In the genomic region with DNA sequence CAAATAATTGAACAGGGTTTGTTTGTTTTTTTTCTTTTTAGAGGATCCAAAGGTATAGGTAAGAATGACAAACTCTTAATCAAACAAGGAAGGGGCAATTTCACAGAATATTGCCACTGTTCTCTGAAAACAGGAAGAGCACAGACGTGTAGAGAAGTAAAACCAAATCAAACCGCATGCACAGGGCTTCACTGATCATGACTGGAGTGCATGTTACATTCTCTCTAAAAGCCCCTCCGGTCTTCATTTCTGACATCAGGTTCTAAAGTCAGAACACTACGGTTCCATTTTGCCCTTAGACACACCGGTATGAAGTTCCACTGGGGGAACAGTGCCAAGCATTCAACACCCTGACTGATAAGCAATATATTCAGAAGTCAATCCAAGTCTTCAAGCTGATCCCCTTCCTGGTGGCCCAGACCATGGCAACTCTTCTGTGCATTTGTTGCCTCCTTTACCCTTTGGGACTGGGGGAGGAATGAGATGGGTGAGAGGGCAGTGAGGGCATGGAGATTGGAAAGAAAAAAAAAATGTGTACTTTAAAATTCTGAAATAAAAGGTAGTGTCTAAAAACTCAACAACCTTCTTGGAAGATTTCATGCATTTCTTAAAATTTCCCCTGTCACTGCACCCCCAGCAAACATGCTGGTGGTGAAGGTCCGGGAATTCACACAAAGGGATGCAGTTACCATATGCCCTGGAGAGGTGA, we compare ENCODE assay signal across 8 cellular contexts. TPM values are rescaled to one million over a fixed set of nuclear protein-coding genes. Genes with fewer than 3 reads are reported as not detected.
DNase-seq lines count a peak whose midpoint lies in the region; ATAC-seq and TF ChIP-seq lines count a peak whose summit lies in the region.

No MANE protein-coding gene starts in this region.

- ATAC-seq in HG02938 (IDR thresholded peaks at IDR 0.05; ENCODE audit: unreplicated experiment) = peak; percentile 52
- peak; percentile 19 to 47 (median 19) for ATAC-seq in natural killer cell
- ATAC-seq in HG02763 (IDR thresholded peaks at IDR 0.05; ENCODE audit: unreplicated experiment) = no peak

- no peaks in the 10 kb centered on the region for H3K9me3 Mint-ChIP-seq in natural killer cell

- H3F3A ChIP-seq in SU-DHL-6 (ENCODE audit: insufficient read depth) = peaks cover 9% of the 10 kb centered on the region

- no peaks in the 10 kb centered on the region for H3K9me3 ChIP-seq in SU-DHL-6 (ENCODE audit: insufficient read depth, low read length)

- H3K9ac ChIP-seq in SU-DHL-6 (ENCODE audit: low read length) = peak overlapping the region; percentile 93

- H2AFZ ChIP-seq in SU-DHL-6 (ENCODE audit: low read depth, low read length, severe bottlenecking) = peak overlapping the region; percentile 89

- H4K20me1 ChIP-seq in SU-DHL-6 (ENCODE audit: low read depth, low read length) = no peaks in the 10 kb centered on the region; the same call in 1 of the 2 replicates

- H3K27me3 Mint-ChIP-seq in natural killer cell (ENCODE audit: low read depth in 2 of 2) = peaks cover 12 to 14% of the 10 kb centered on the region in 2 donors

- H3K4me3 ChIP-seq in SU-DHL-6 (ENCODE audit: insufficient read depth, low read length, poor library complexity, severe bottlenecking) (peak overlapping the region; percentile 97), coronary artery (peak overlapping the region; percentile 88)

- H3K4me2 ChIP-seq in SU-DHL-6 (ENCODE audit: low read depth, low read length, poor library complexity, severe bottlenecking) = peak overlapping the region; percentile 52

- H3K79me2 ChIP-seq in SU-DHL-6 (ENCODE audit: insufficient read depth, low read length) = peaks cover 6% of the 10 kb centered on the region; the same call in 1 of the 2 replicates

- H3K27ac Mint-ChIP-seq in natural killer cell = peak overlapping the region; percentile 86 to 93

- peak; percentile 15 for TF ChIP-seq POLR2A in GM18526 (IDR thresholded peaks at IDR 0.05; ENCODE audit: extremely low read depth, insufficient read length)

- DNase-seq in coronary artery (ENCODE audit: low spot score) (no peak), natural killer cell (no peak), NCI-H128 (lab: John Stamatoyannopoulos, UW; ENCODE audit: unreplicated experiment) (no peak), NCI-H526 treated with DMSO at 0.1 percent for 48 hours (lab: John Stamatoyannopoulos, UW) (no peak)

- H3K4me1 Mint-ChIP-seq in natural killer cell = peaks cover 49 to 57% of the 10 kb centered on the region in 2 donors

- H3K27me3 ChIP-seq in SU-DHL-6 (ENCODE audit: low read length) = no peaks in the 10 kb centered on the region

- no peaks in the 10 kb centered on the region for H3K9me2 ChIP-seq in SU-DHL-6 (replicated peaks; ENCODE audit: insufficient read depth, low read length)

- no peaks in the 10 kb centered on the region for H3K36me3 Mint-ChIP-seq in natural killer cell

- H3K27ac ChIP-seq in SU-DHL-6 (ENCODE audit: low read depth, low read length) (peak overlapping the region; percentile 55), coronary artery (peak overlapping the region; percentile 82 to 83)

- no peak for TF ChIP-seq CTCF in SU-DHL-6 (IDR thresholded peaks at IDR 0.05; ENCODE audit: insufficient read depth, low read length, poor library complexity, severe bottlenecking)
- TF ChIP-seq CTCF in coronary artery (IDR thresholded peaks at IDR 0.05) = no peak
- no peak for TF ChIP-seq CTCF in natural killer cell (IDR thresholded peaks at IDR 0.05)

- H3K36me3 ChIP-seq in SU-DHL-6 (ENCODE audit: low read length) = no peaks in the 10 kb centered on the region

- H3K4me3 Mint-ChIP-seq in natural killer cell = peak overlapping the region; percentile 91

- intact Hi-C loops in natural killer cell (cut with micrococcal nuclease) = loop anchor here (2.0 kb wide), 1 partner anchor 451 kb away; a partner anchor contains a TSS

RNA-seq across cellular contexts. Expression of a gene that starts 1.4 kb away (rescaled TPM):
- total RNA-seq in natural killer cell = 10 to 100 TPM; 18.7 to 33.5 (median 27.9) TPM
